In genomic region chr2:62643100-62643471, GRCh38 we compare ENCODE assay signal across 16 cellular contexts.
A peak's percentile ranks its signal among the peaks of the same experiment; 100 is the strongest.
DNase-seq lines count a peak whose midpoint lies in the region; ATAC-seq, FAIRE-seq and TF ChIP-seq lines count a peak whose summit lies in the region.
"Had no signal": no experiment of that assay in that cellular context is flagged by ENCODE, and none has a peak within 500 bp of the region (broad histone marks: within the 10 kb centered on the region; RNA-seq: fewer than 3 reads in every experiment).

No MANE protein-coding gene starts in this region.

- CTCF ChIA-PET in H1 (lab: Charles Lee; ENCODE audit: partially characterized antibody): no interaction called here
- CTCF ChIA-PET in HepG2 (lab: Yijun Ruan, JAX; ENCODE audit: low intra/inter-chr PET ratio, low total read pairs): no interaction called here

- TF ChIP-seq RAD21 in H1 (IDR thresholded peaks at IDR 0.05 in 1 of 2, conservative IDR thresholded peaks at IDR 0.05 in 1 of 2; ENCODE audit: low read depth in 2 of 2, low read length in 2 of 2) (no peak), HepG2 (CRISPR knock-in tag; IDR thresholded peaks at IDR 0.05) (no peak)

- H3K27me3 ChIP-seq in H1 (replicated peaks in 1 of 4; ENCODE audit: control insufficient read depth in 3 of 4, extremely low read depth in 1 of 4, insufficient read depth in 3 of 4, low read length in 3 of 4): no peaks in the 10 kb centered on the region
- no peaks in the 10 kb centered on the region for H3K27me3 ChIP-seq in HepG2 (ENCODE audit: control insufficient read depth in 1 of 2, insufficient read depth in 2 of 2, low read length in 2 of 2)
- no peaks in the 10 kb centered on the region for H3K27me3 ChIP-seq in tibial nerve

- peak overlapping the region; percentile 73; the same call in 1 of the 2 replicates for H2AFZ ChIP-seq in H1 (ENCODE audit: low read length)
- H2AFZ ChIP-seq in HepG2 (ENCODE audit: low read length): no peak overlapping the region

- no peak overlapping the region for H3K18ac ChIP-seq in H1 (ENCODE audit: extremely low read depth, low read length)

- H4K8ac ChIP-seq in H1 (ENCODE audit: extremely low read depth, insufficient read depth, low read length): no peak overlapping the region

- FAIRE-seq in H1 (lab: Jason Lieb, UNC) (no peak), HepG2 (lab: Jason Lieb, UNC) (no peak)
- FAIRE-seq: GM12891 had no signal

- no peak overlapping the region for H3K4ac ChIP-seq in H1 (replicated peaks; ENCODE audit: insufficient read length, low read depth, low read length)

- H3K23me2 ChIP-seq in H1 (ENCODE audit: low read depth, low read length): no peaks in the 10 kb centered on the region

- no peak overlapping the region for H2BK15ac ChIP-seq in H1 (ENCODE audit: low read length)

- in situ Hi-C loops in HepG2 (cut with HindIII; ENCODE audit: extremely low pct_ligation_motif_present, low pct_unique_long_range_greater_than_20kb): no loop called here

- H4K20me1 ChIP-seq in H1 (replicated peaks in 1 of 2; ENCODE audit: control insufficient read depth in 1 of 2, insufficient read depth in 2 of 2, low read length in 2 of 2) (no peaks in the 10 kb centered on the region), HepG2 (ENCODE audit: insufficient read depth, low read length) (no peaks in the 10 kb centered on the region)

- no peaks in the 10 kb centered on the region for H3K79me1 ChIP-seq in H1 (ENCODE audit: low read depth, low read length)

- H3K4me3 ChIP-seq in H1 (ENCODE audit: extremely low read depth in 1 of 4, insufficient read depth in 2 of 4, low read depth in 3 of 4, low read length in 4 of 4): no peak overlapping the region
- H3K4me3 ChIP-seq in HepG2 (replicated peaks in 1 of 3; ENCODE audit: insufficient read depth in 1 of 3, low read depth in 2 of 3, low read length in 3 of 3): no peak overlapping the region
- no peak overlapping the region for H3K4me3 ChIP-seq in tibial nerve
- H3K4me3 ChIP-seq: HAP-1 had no signal

- H3K79me2 ChIP-seq in H1 (ENCODE audit: control insufficient read depth in 1 of 2, insufficient read depth in 2 of 2, low read length in 2 of 2) (no peaks in the 10 kb centered on the region), HepG2 (ENCODE audit: insufficient read depth, low read length) (no peaks in the 10 kb centered on the region)

- no peak overlapping the region for H2BK20ac ChIP-seq in H1 (ENCODE audit: low read length)

- intact Hi-C loops in HepG2 (cut with micrococcal nuclease; ENCODE audit: unreplicated experiment): loop anchor here (5.0 kb wide), 1 partner anchor 64 kb away; the partner anchor contains the start of gene EHBP1

- peak; percentile 70 for ATAC-seq in HepG2

- TF ChIP-seq CTCF in H1 (IDR thresholded peaks at IDR 0.05; ENCODE audit: control extremely low read depth in 1 of 3, insufficient read depth in 1 of 3, low read depth in 1 of 3, low read length in 3 of 3): no peak
- TF ChIP-seq CTCF in HepG2 (CRISPR knock-in tag; IDR thresholded peaks at IDR 0.05): no peak
- no peak for TF ChIP-seq CTCF in tibial nerve (IDR thresholded peaks at IDR 0.05)

- no peak overlapping the region for H2AK5ac ChIP-seq in H1 (ENCODE audit: low read depth, low read length)

- no peak overlapping the region for H2BK12ac ChIP-seq in H1 (ENCODE audit: low read depth, low read length)

- H3K9me3 ChIP-seq in H1 (ENCODE audit: insufficient read depth in 2 of 2, low read depth in 1 of 2, low read length in 1 of 2): no peaks in the 10 kb centered on the region; a peak in 1 of 4 replicates
- no peaks in the 10 kb centered on the region for H3K9me3 ChIP-seq in HepG2 (ENCODE audit: low read length)
- H3K9me3 ChIP-seq in tibial nerve: no peaks in the 10 kb centered on the region
- H3K9me3 ChIP-seq: HAP-1 had no signal

- no peak overlapping the region for H3K4me2 ChIP-seq in H1 (ENCODE audit: insufficient read depth in 1 of 2, low read depth in 2 of 2, low read length in 2 of 2)
- peak overlapping the region; percentile 46 for H3K4me2 ChIP-seq in HepG2 (ENCODE audit: low read depth, low read length)

- no peak overlapping the region for H3K14ac ChIP-seq in H1 (ENCODE audit: insufficient read length)

- 66% methylated on average over 4 of the region's 4 CpGs; no CpG with 5 or more reads in 1 of the 2 experiments for WGBS in H1 (ENCODE audit: extremely low coverage in 1 of 2, insufficient coverage in 1 of 2, insufficient read length in 1 of 2, insufficient replicate concordance in 2 of 2, low coverage in 1 of 2, low lambda C conversion rate in 2 of 2, missing lambda C conversion rate in 1 of 2), 2 experiments
- 63% methylated on average over 4 of the region's 4 CpGs for WGBS in HepG2 (ENCODE audit: low lambda C conversion rate)
- WGBS in tibial nerve, 2 donors: 32 to 36% methylated on average over 4 of the region's 4 CpGs

- H3K27ac ChIP-seq in H1 (ENCODE audit: low read depth, low read length) (no peak overlapping the region), HepG2 (ENCODE audit: extremely low read length, insufficient read depth, low read length) (peak overlapping the region; percentile 50), tibial nerve (peak overlapping the region in 3 of 4 donors; percentile 0 to 75 (median 70))
- H3K27ac ChIP-seq: HL-60 had no signal

- H3K36me3 ChIP-seq in H1 (ENCODE audit: control insufficient read depth in 2 of 4, insufficient read depth in 4 of 4, low read length in 3 of 4) (no peaks in the 10 kb centered on the region), HepG2 (replicated peaks in 1 of 2; ENCODE audit: control insufficient read depth in 1 of 2, insufficient read depth in 2 of 2, low read length in 2 of 2) (no peaks in the 10 kb centered on the region), tibial nerve (no peaks in the 10 kb centered on the region)
- H3K36me3 ChIP-seq: HAP-1 had no signal

- H2BK5ac ChIP-seq in H1 (ENCODE audit: low read depth, low read length): no peak overlapping the region

- TF ChIP-seq EP300 in H1 (IDR thresholded peaks at IDR 0.05; ENCODE audit: borderline replicate concordance in 1 of 2, low read depth in 2 of 2, low read length in 2 of 2) (no peak), HepG2 (IDR thresholded peaks at IDR 0.05; ENCODE audit: low read depth in 2 of 2, low read length in 2 of 2) (no peak), HepG2 (CRISPR knock-in tag; IDR thresholded peaks at IDR 0.05; ENCODE audit: borderline replicate concordance) (no peak), tibial nerve (IDR thresholded peaks at IDR 0.05) (no peak)

- H3K9ac ChIP-seq in H1 (replicated peaks in 1 of 4; ENCODE audit: extremely low read depth in 1 of 4, low read depth in 3 of 4, low read length in 3 of 4) (no peak overlapping the region), HepG2 (ENCODE audit: insufficient read depth, low read depth, low read length) (peak overlapping the region; percentile 1; the same call in 1 of the 2 replicates)

- H2BK120ac ChIP-seq in H1 (replicated peaks; ENCODE audit: low read depth, low read length): no peak overlapping the region

- BruUV-seq in HepG2 (replicated peaks; lab: Mats Ljungman, UMichigan): no TSS peak

- H3K23ac ChIP-seq in H1 (ENCODE audit: insufficient read length): no peak overlapping the region

- no peak overlapping the region for H4K91ac ChIP-seq in H1 (replicated peaks; ENCODE audit: insufficient read length, low read length)

- no peak overlapping the region for H3K56ac ChIP-seq in H1 (replicated peaks; ENCODE audit: insufficient read length, low read depth, low read length)

- no peak overlapping the region for H4K5ac ChIP-seq in H1 (ENCODE audit: insufficient read length, low read depth, low read length)

- POLR2A ChIA-PET in H1 (lab: Charles Lee; ENCODE audit: partially characterized antibody): no interaction called here
- POLR2A ChIA-PET in HepG2 (lab: Yijun Ruan, JAX): interaction anchor here (0.7 to 2.7 kb wide), 7 partner anchors 11 to 117 kb away, joined by 3 to 10 read pairs (median 8); partner anchors contain the start of gene EHBP1

- H3K4me1 ChIP-seq in H1 (replicated peaks in 1 of 4; ENCODE audit: control insufficient read depth in 3 of 4, insufficient read depth in 4 of 4, low read length in 3 of 4) (no peaks in the 10 kb centered on the region), HepG2 (ENCODE audit: insufficient read depth, low read length) (peaks cover 42% of the 10 kb centered on the region), tibial nerve (peaks cover 0 to 36% (median 8%) of the 10 kb centered on the region in 4 donors)
- H3K4me1 ChIP-seq: HAP-1 had no signal

- peak; percentile 53 for DNase-seq in COLO829 (ENCODE audit: low spot score)
- no peak for DNase-seq in H1 (ENCODE audit: low read depth in 1 of 2, low spot score in 2 of 2)
- no peak for DNase-seq in HepG2 (ENCODE audit: low spot score)
- DNase-seq in tibial nerve (ENCODE audit: low spot score in 2 of 2): no peak
- DNase-seq in islet precursor cell: no peak
- DNase-seq in stimulated activated CD4-positive, alpha-beta T cell treated with anti-CD3 and anti-CD28 coated beads, Interleukin-2, amount 100 ng/mL, for 24 hours: no peak
- no peak for DNase-seq in activated T-cell treated with anti-CD3 and anti-CD28 coated beads, Interleukin-2, amount 50 U/mL, for 1 hour
- DNase-seq in A172 (ENCODE audit: low spot score): no peak
- DNase-seq: 8988T; C1 segment of cervical spinal cord; CD4-positive, alpha-beta T cell; DMS79; GOT3 had no signal

- no peak for TF ChIP-seq POLR2A in H1 (IDR thresholded peaks at IDR 0.05; ENCODE audit: control extremely low read depth in 1 of 2, low read depth in 2 of 2, low read length in 2 of 2)
- TF ChIP-seq POLR2A in HepG2 (IDR thresholded peaks at IDR 0.05; ENCODE audit: insufficient read depth in 1 of 2, low read depth in 2 of 2, low read length in 2 of 2): no peak
- TF ChIP-seq POLR2A in tibial nerve (IDR thresholded peaks at IDR 0.05): no peak

TF ChIP-seq in H1, 55 proteins besides CTCF, POLR2A, EP300 and RAD21 (continues in another document):
- TF ChIP-seq POU5F1 (IDR thresholded peaks at IDR 0.05; ENCODE audit: low read depth, low read length) (no peak), RBBP5 (IDR thresholded peaks at IDR 0.05; ENCODE audit: borderline replicate concordance, low read depth, low read length) (no peak), CHD2 (IDR thresholded peaks at IDR 0.05; ENCODE audit: low read length) (no peak), YY1 (IDR thresholded peaks at IDR 0.05; ENCODE audit: low read depth, low read length) (no peak), TAF1 (IDR thresholded peaks at IDR 0.05; ENCODE audit: low read depth, low read length) (no peak)

TF ChIP-seq in HepG2, 621 proteins besides CTCF, POLR2A, EP300 and RAD21 (continues in another document):
- TF ChIP-seq ZNF101 (CRISPR knock-in tag; IDR thresholded peaks at IDR 0.05; ENCODE audit: borderline replicate concordance, low read depth): no peak
